26 cellular contexts compared by ENCODE assay signal in the genomic region with DNA sequence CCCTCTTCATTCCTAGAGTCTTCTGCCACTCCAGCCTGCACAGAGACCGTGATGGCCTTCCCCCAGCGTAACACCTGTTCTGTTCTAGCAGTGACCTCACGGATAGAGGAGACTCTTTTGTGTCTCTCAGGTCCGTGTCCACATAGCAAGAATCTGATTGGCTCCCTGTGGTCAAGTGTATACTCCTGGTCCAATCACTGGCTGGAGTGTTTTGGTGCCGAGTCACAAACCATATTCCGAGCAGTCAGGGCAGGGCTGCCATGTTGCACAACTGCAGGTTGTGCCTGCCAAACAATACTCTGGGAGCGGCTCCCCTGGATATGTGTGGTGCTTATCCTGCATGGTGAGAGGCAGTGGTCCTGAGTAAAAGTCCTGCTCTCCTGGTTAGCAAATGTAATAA.
"Had no signal": no experiment of that assay in that cellular context is flagged by ENCODE, and none has a peak within 500 bp of the region (broad histone marks: within the 10 kb centered on the region; RNA-seq: fewer than 3 reads in every experiment).

No MANE protein-coding gene starts in this region.

- DNase-seq: activated CD4-positive, alpha-beta T cell treated with anti-CD3 and anti-CD28 coated beads, Interleukin-2, amount 10 ng/mL, durations not matched to agents 7 days and 5 days; activated CD8-positive, alpha-beta T cell treated with anti-CD3 and anti-CD28 coated beads, Interleukin-2, amount 10 ng/mL, durations not matched to agents 7 days and 5 days; activated gamma-delta T cell; cortex of kidney; effector CD4-positive, alpha-beta T cell; heart left ventricle; kidney; left lung; ovary; stimulated activated CD4-positive, alpha-beta T cell treated with anti-CD3 and anti-CD28 coated beads, Interleukin-2, amount 100 ng/mL, for 24 hours; stimulated activated naive CD8-positive, alpha-beta T cell treated with anti-CD3 and anti-CD28 coated beads, Interleukin-15, amount 100 ng/mL, for 72 hours; T-cell; tibial artery had no signal

- H3K9me3 ChIP-seq: ascending aorta, left lung, neutrophil, ovary, tibial artery had no signal

- H3K4me1 Mint-ChIP-seq: activated CD4-positive, alpha-beta T cell treated with anti-CD3 and anti-CD28 coated beads, Interleukin-2, amount 10 ng/mL, durations not matched to agents 7 days and 5 days; activated naive CD4-positive, alpha-beta T cell treated with anti-CD3 and anti-CD28 coated beads, Interleukin-2, amount 50 U/mL, for 24 hours had no signal

- H3K27me3 ChIP-seq: ascending aorta, heart left ventricle, left lung, neutrophil, ovary, tibial artery had no signal

- ATAC-seq: activated CD4-positive, CD25-positive, alpha-beta regulatory T cell treated with anti-CD3 and anti-CD28 coated beads, Interleukin-2, amount 50 U/mL, for 24 hours; activated CD8-positive, alpha-beta T cell treated with anti-CD3 and anti-CD28 coated beads, Interleukin-2, amount 10 ng/mL, durations not matched to agents 7 days and 5 days; heart left ventricle; left lung; natural killer cell treated with Interleukin-12 subunit alpha and Interleukin-12 subunit beta and Interleukin-15 and Interleukin-18, amount 100 ng/mL, for 72 hours; right cardiac atrium; stimulated activated effector memory CD8-positive, alpha-beta T cell treated with anti-CD3 and anti-CD28 coated beads, Interleukin-12 subunit alpha, Interleukin-12 subunit beta, amount 100 ng/mL, for 72 hours; T-cell had no signal

- H3K27ac ChIP-seq: ascending aorta, heart left ventricle, left lung, neutrophil, ovary, skin epidermis, tibial artery, VCaP had no signal

- H3K36me3 ChIP-seq: ascending aorta, heart left ventricle, left lung, neutrophil, ovary, tibial artery had no signal

- H3K36me3 Mint-ChIP-seq: stimulated activated effector memory CD8-positive, alpha-beta T cell treated with anti-CD3 and anti-CD28 coated beads, Interleukin-12 subunit alpha, Interleukin-12 subunit beta, amount 100 ng/mL, for 72 hours had no signal

- H3K9me3 Mint-ChIP-seq: activated CD4-positive, alpha-beta T cell treated with anti-CD3 and anti-CD28 coated beads, Interleukin-2, amount 10 ng/mL, durations not matched to agents 7 days and 5 days had no signal

- H3K27ac Mint-ChIP-seq: activated CD4-positive, alpha-beta T cell treated with anti-CD3 and anti-CD28 coated beads, Interleukin-2, amount 10 ng/mL, durations not matched to agents 7 days and 5 days; activated CD8-positive, alpha-beta T cell treated with anti-CD3 and anti-CD28 coated beads, Interleukin-2, amount 10 ng/mL, durations not matched to agents 7 days and 5 days; activated naive CD4-positive, alpha-beta T cell treated with anti-CD3 and anti-CD28 coated beads, Interleukin-2, amount 50 U/mL, for 24 hours; activated T-helper 1 cell treated with anti-CD3 and anti-CD28 coated beads, Interleukin-12 subunit alpha, Interleukin-12 subunit beta, Interleukin-2, Interleukin-4 antibody, amounts not matched to agents 30 ng/mL and 10 ng/mL and 1 ng/mL, durations not matched to agents 14 hours and 24 hours and 36 hours; mesothelial cell of epicardium; stimulated activated effector memory CD8-positive, alpha-beta T cell treated with anti-CD3 and anti-CD28 coated beads, Interleukin-12 subunit alpha, Interleukin-12 subunit beta, amount 100 ng/mL, for 72 hours; stimulated activated naive CD8-positive, alpha-beta T cell treated with anti-CD3 and anti-CD28 coated beads, Interleukin-15, amount 100 ng/mL, for 72 hours; T-cell; T-helper 2 cell treated with Interferon-gamma antibody and Interleukin-4, amounts not matched to agents 5 μg/mL and 100 μg/mL, for 36 hours had no signal

- H3K4me3 Mint-ChIP-seq: activated CD4-positive, alpha-beta T cell treated with anti-CD3 and anti-CD28 coated beads, Interleukin-2, amount 10 ng/mL, durations not matched to agents 7 days and 5 days; activated CD8-positive, alpha-beta T cell treated with anti-CD3 and anti-CD28 coated beads, Interleukin-2, amount 10 ng/mL, durations not matched to agents 7 days and 5 days; activated naive CD4-positive, alpha-beta T cell treated with anti-CD3 and anti-CD28 coated beads, Interleukin-2, amount 50 U/mL, for 24 hours; activated T-helper 1 cell treated with anti-CD3 and anti-CD28 coated beads, Interleukin-12 subunit alpha, Interleukin-12 subunit beta, Interleukin-2, Interleukin-4 antibody, amounts not matched to agents 30 ng/mL and 10 ng/mL and 1 ng/mL, durations not matched to agents 14 hours and 24 hours and 36 hours; mesothelial cell of epicardium; natural killer cell treated with Interleukin-12 subunit alpha and Interleukin-12 subunit beta and Interleukin-15 and Interleukin-18, amount 100 ng/mL, for 72 hours; stimulated activated effector memory CD8-positive, alpha-beta T cell treated with anti-CD3 and anti-CD28 coated beads, Interleukin-12 subunit alpha, Interleukin-12 subunit beta, amount 100 ng/mL, for 72 hours; stimulated activated naive CD8-positive, alpha-beta T cell treated with anti-CD3 and anti-CD28 coated beads, Interleukin-15, amount 100 ng/mL, for 72 hours; T-cell; T-helper 2 cell treated with Interferon-gamma antibody and Interleukin-4, amounts not matched to agents 5 μg/mL and 100 μg/mL, for 36 hours had no signal

- H3K4me3 ChIP-seq: ascending aorta, heart left ventricle, left lung, lung, ovary, skin epidermis, tibial artery had no signal

- H3K27me3 Mint-ChIP-seq: activated naive CD4-positive, alpha-beta T cell treated with anti-CD3 and anti-CD28 coated beads, Interleukin-2, amount 50 U/mL, for 24 hours; T-cell had no signal
